In genomic region chr1:24927473-24927872, GRCh38 we compare ENCODE assay signal across 15 cellular contexts. TPM values are rescaled to one million over a fixed set of nuclear protein-coding genes. Genes with fewer than 3 reads are reported as not detected.
A peak's percentile ranks its signal among the peaks of the same experiment; 100 is the strongest.
DNase-seq lines count a peak whose midpoint lies in the region; ATAC-seq lines count a peak whose summit lies in the region.
"Had no signal": no experiment of that assay in that cellular context is flagged by ENCODE, and none has a peak within 500 bp of the region (broad histone marks: within the 10 kb centered on the region; RNA-seq: fewer than 3 reads in every experiment).

No MANE protein-coding gene starts in this region.

- H3K36me3 Mint-ChIP-seq in T-helper 2 cell treated with Interferon-gamma antibody and Interleukin-4, amounts not matched to agents 5 μg/mL and 100 μg/mL, for 36 hours (ENCODE audit: low read depth): peaks cover 61% of the 10 kb centered on the region
- H3K36me3 Mint-ChIP-seq in immature natural killer cell: peaks cover 51 to 60% (median 54%) of the 10 kb centered on the region in 3 donors

- ATAC-seq in Right ventricle myocardium superior (ENCODE audit: poor library complexity) (no peak), left cardiac atrium (no peak), GM19455 (IDR thresholded peaks at IDR 0.05; ENCODE audit: unreplicated experiment) (no peak), HG02981 (IDR thresholded peaks at IDR 0.05; ENCODE audit: unreplicated experiment) (no peak)

- H3K27ac Mint-ChIP-seq in T-helper 2 cell treated with Interferon-gamma antibody and Interleukin-4, amounts not matched to agents 5 μg/mL and 100 μg/mL, for 36 hours: no peak overlapping the region
- peak overlapping the region; percentile 98 to 100 (median 100) for H3K27ac Mint-ChIP-seq in immature natural killer cell
- H3K27ac Mint-ChIP-seq: progenitor cell of endocrine pancreas had no signal

- intact Hi-C loops in Right ventricle myocardium superior (cut with DNase I): no loop called here
- intact Hi-C loops in left cardiac atrium (cut with DNase I): no loop called here

- no peaks in the 10 kb centered on the region for H3K27me3 Mint-ChIP-seq in T-helper 2 cell treated with Interferon-gamma antibody and Interleukin-4, amounts not matched to agents 5 μg/mL and 100 μg/mL, for 36 hours (ENCODE audit: low read depth)
- peaks cover 58 to 82% (median 81%) of the 10 kb centered on the region in 3 donors for H3K27me3 Mint-ChIP-seq in immature natural killer cell (ENCODE audit: low read depth in 3 of 3)

- DNase-seq in Right ventricle myocardium superior (peak; percentile 30), left cardiac atrium (no peak), immature natural killer cell (peak; percentile 49 to 73 (median 68)), NK-92 (lab: John Stamatoyannopoulos, UW; ENCODE audit: unreplicated experiment) (no peak), NCI-H1694 (lab: John Stamatoyannopoulos, UW) (no peak)
- no peak for DNase-seq in T-helper 2 cell treated with Interferon-gamma antibody and Interleukin-4, amounts not matched to agents 5 μg/mL and 100 μg/mL, for 36 hours (ENCODE audit: low spot score)
- DNase-seq: aorta, EL, foreskin melanocyte, midbrain, NCI-H2029 had no signal

- peak overlapping the region; percentile 94 for H3K4me3 Mint-ChIP-seq in T-helper 2 cell treated with Interferon-gamma antibody and Interleukin-4, amounts not matched to agents 5 μg/mL and 100 μg/mL, for 36 hours
- H3K4me3 Mint-ChIP-seq in immature natural killer cell: peak overlapping the region; percentile 91 to 99 (median 93)

- peaks cover 39% of the 10 kb centered on the region for H3K4me1 Mint-ChIP-seq in T-helper 2 cell treated with Interferon-gamma antibody and Interleukin-4, amounts not matched to agents 5 μg/mL and 100 μg/mL, for 36 hours (ENCODE audit: low read depth)
- peaks cover 59 to 63% of the 10 kb centered on the region in 2 donors for H3K4me1 Mint-ChIP-seq in immature natural killer cell

- H3K9me3 Mint-ChIP-seq in T-helper 2 cell treated with Interferon-gamma antibody and Interleukin-4, amounts not matched to agents 5 μg/mL and 100 μg/mL, for 36 hours: no peaks in the 10 kb centered on the region
- H3K9me3 Mint-ChIP-seq in immature natural killer cell: no peaks in the 10 kb centered on the region

RNA-seq across cellular contexts. Expression of gene RUNX3, which starts 2.6 kb away (rescaled TPM):
- 1.0 TPM for total RNA-seq in Right ventricle myocardium superior
- 1 to 10 TPM; 1.3 to 2.4 TPM for total RNA-seq in left cardiac atrium
- 100 to 1,000 TPM in 1 of 3 donors, 10 to 100 TPM in 2; 83.7 to 132 (median 93.2) TPM for polyA plus RNA-seq in immature natural killer cell
- total RNA-seq: dermis microvascular lymphatic vessel endothelial cell, progenitor cell of endocrine pancreas had no signal

Comparison
In these comparisons a context has a peak if more than half of its experiments do, and no peak if none do; other contexts are left out.
1. DNase-seq: peak in Right ventricle myocardium superior (single experiment) and immature natural killer cell (3 of 3); none in left cardiac atrium (single experiment), T-helper 2 cell treated with Interferon-gamma antibody and Interleukin-4, amounts not matched to agents 5 μg/mL and 100 μg/mL, for 36 hours (single experiment), NK-92 (single experiment) and NCI-H1694 (single experiment).